Comparison of ENCODE assay signal across 9 cellular contexts in genomic region chr18:63316612-63317555, GRCh38. TPM values are rescaled to one million over a fixed set of nuclear protein-coding genes. Genes with fewer than 3 reads are reported as not detected.
A peak's percentile ranks its signal among the peaks of the same experiment; 100 is the strongest.
DNase-seq lines count a peak whose midpoint lies in the region; ATAC-seq, FAIRE-seq and TF ChIP-seq lines count a peak whose summit lies in the region.
"Had no signal": no experiment of that assay in that cellular context is flagged by ENCODE, and none has a peak within 500 bp of the region (broad histone marks: within the 10 kb centered on the region; RNA-seq: fewer than 3 reads in every experiment).

No MANE protein-coding gene starts in this region.

- no peak for ATAC-seq in activated CD4-positive, alpha-beta T cell treated with anti-CD3 and anti-CD28 coated beads for 36 hours

- H3K9me3 ChIP-seq in endothelial cell of umbilical vein (replicated peaks; ENCODE audit: control insufficient read depth, insufficient read depth, low read length), result no peaks in the 10 kb centered on the region
- no peaks in the 10 kb centered on the region for H3K9me3 ChIP-seq in subcutaneous abdominal adipose tissue (ENCODE audit: control insufficient read depth in 5 of 5, low read length in 5 of 5)
- H3K9me3 ChIP-seq in mammary epithelial cell (replicated peaks; ENCODE audit: insufficient read depth, low read length), result no peaks in the 10 kb centered on the region

- dilution Hi-C loops in endothelial cell of umbilical vein (cut with MboI; ENCODE audit: extremely low pct_ligation_motif_present, low sequenced_read_pairs) (no loop called here), mammary epithelial cell (cut with HindIII; ENCODE audit: low sequenced_read_pairs) (no loop called here)

- peaks cover 42% of the 10 kb centered on the region for H3K4me1 Mint-ChIP-seq in activated CD4-positive, alpha-beta T cell treated with anti-CD3 and anti-CD28 coated beads for 36 hours

- H4K20me1 ChIP-seq in endothelial cell of umbilical vein (replicated peaks; ENCODE audit: control insufficient read depth, extremely low read depth, insufficient read depth, low read length), result no peaks in the 10 kb centered on the region
- H4K20me1 ChIP-seq in mammary epithelial cell (ENCODE audit: insufficient read depth, low read length), result peaks cover 2% of the 10 kb centered on the region

- H3K9me3 Mint-ChIP-seq in activated CD4-positive, alpha-beta T cell treated with anti-CD3 and anti-CD28 coated beads for 36 hours (ENCODE audit: low read depth), result no peaks in the 10 kb centered on the region

- BruUV-seq in endothelial cell of umbilical vein (replicated peaks; lab: Mats Ljungman, UMichigan), result no TSS peak
- no TSS peak for BruUV-seq in mammary epithelial cell (replicated peaks; lab: Mats Ljungman, UMichigan)

- H3K4me1 ChIP-seq in endothelial cell of umbilical vein (ENCODE audit: control insufficient read depth, extremely low read depth, insufficient read depth, low read length) (peaks cover 20% of the 10 kb centered on the region), subcutaneous abdominal adipose tissue (ENCODE audit: control insufficient read depth in 5 of 5, insufficient read depth in 5 of 5, low read length in 5 of 5) (peaks cover 0 to 70% (median 66%) of the 10 kb centered on the region in 5 donors), mammary epithelial cell (ENCODE audit: insufficient read depth, low read length) (peaks cover 10% of the 10 kb centered on the region)

- in situ Hi-C loops in mammary epithelial cell (cut with MboI; ENCODE audit: low sequenced_read_pairs in 2 of 2), result loop anchor here in 1 of 2 donors (10.0 kb wide), 2 partner anchors 182 to 302 kb away; no protein-coding TSS in a partner anchor

- H3K79me2 ChIP-seq in endothelial cell of umbilical vein (ENCODE audit: control insufficient read depth, insufficient read depth, low read length), result no peaks in the 10 kb centered on the region
- no peaks in the 10 kb centered on the region for H3K79me2 ChIP-seq in mammary epithelial cell (ENCODE audit: insufficient read depth, low read length)

- H3K27me3 Mint-ChIP-seq in activated CD4-positive, alpha-beta T cell treated with anti-CD3 and anti-CD28 coated beads for 36 hours, result no peaks in the 10 kb centered on the region

- FAIRE-seq in endothelial cell of umbilical vein (lab: Jason Lieb, UNC), result no peak

- TF ChIP-seq CTCF in endothelial cell of umbilical vein (IDR thresholded peaks at IDR 0.05; ENCODE audit: extremely low read depth in 1 of 2, insufficient read depth in 1 of 2, low read depth in 1 of 2, low read length in 2 of 2) (no peak), mammary epithelial cell (conservative IDR thresholded peaks at IDR 0.05 in 1 of 2, IDR thresholded peaks at IDR 0.05 in 1 of 2; ENCODE audit: extremely low read depth in 1 of 2, insufficient read depth in 1 of 2, low read depth in 1 of 2, low read length in 2 of 2) (no peak)

- intact Hi-C loops in activated CD4-positive, alpha-beta T cell treated with anti-CD3 and anti-CD28 coated beads for 36 hours (cut with DNase I, micrococcal nuclease), result loop anchor here in 1 of 2 experiments (5.0 kb wide), 1 partner anchor 120 kb away; no protein-coding TSS in a partner anchor
- intact Hi-C loops in endothelial cell of umbilical vein (cut with micrococcal nuclease) (loop anchor here (10.0 kb wide), 1 partner anchor 722 kb away; no protein-coding TSS in a partner anchor), mammary epithelial cell (cut with micrococcal nuclease) (no loop called here)

- CTCF ChIA-PET in activated CD4-positive, alpha-beta T cell treated with anti-CD3 and anti-CD28 coated beads for 36 hours (lab: Charles Lee), result interaction anchor here (0.6 to 3.9 kb wide), 42 partner anchors 10 to 602 kb away, joined by 3 to 60 read pairs (median 6); partner anchors contain the start of genes PHLPP1 and VPS4B
- CTCF ChIA-PET in endothelial cell of umbilical vein (lab: Charles Lee), result interaction anchor here (1.3 to 3.9 kb wide), 3 partner anchors 10 to 299 kb away, joined by 5 to 30 read pairs (median 5); no protein-coding TSS in a partner anchor
- CTCF ChIA-PET in mammary epithelial cell (lab: Charles Lee; ENCODE audit: low non-redundant PET), result no interaction called here

- H3K36me3 Mint-ChIP-seq in activated CD4-positive, alpha-beta T cell treated with anti-CD3 and anti-CD28 coated beads for 36 hours (ENCODE audit: low read depth), result peaks cover 59% of the 10 kb centered on the region

- H3K27ac ChIP-seq in endothelial cell of umbilical vein (ENCODE audit: insufficient read depth, low read depth, low read length), result no peak overlapping the region
- H3K27ac ChIP-seq in subcutaneous abdominal adipose tissue (ENCODE audit: low read depth, low read length), result peak overlapping the region; percentile 95
- no peak overlapping the region for H3K27ac ChIP-seq in mammary epithelial cell (ENCODE audit: insufficient read depth, low read depth, low read length)

- no peak for TF ChIP-seq POLR2A in endothelial cell of umbilical vein (IDR thresholded peaks at IDR 0.05; ENCODE audit: low read depth, low read length)

- no peak overlapping the region for H3K4me3 ChIP-seq in endothelial cell of umbilical vein (replicated peaks in 1 of 3; ENCODE audit: insufficient read depth in 1 of 3, low read depth in 1 of 3, low read length in 3 of 3)
- H3K4me3 ChIP-seq in subcutaneous abdominal adipose tissue (ENCODE audit: low read depth in 1 of 5, low read length in 5 of 5), result peak overlapping the region; percentile 78 to 94 (median 89)
- no peak overlapping the region for H3K4me3 ChIP-seq in mammary epithelial cell (replicated peaks in 1 of 3; ENCODE audit: insufficient read depth in 1 of 3, low read depth in 2 of 3, low read length in 3 of 3)

- H2AFZ ChIP-seq in endothelial cell of umbilical vein (ENCODE audit: low read depth, low read length) (no peak overlapping the region), mammary epithelial cell (ENCODE audit: low read depth, low read length) (no peak overlapping the region)

- POLR2A ChIA-PET in activated CD4-positive, alpha-beta T cell treated with anti-CD3 and anti-CD28 coated beads for 36 hours (lab: Charles Lee), result interaction anchor here (0.5 to 1.4 kb wide), 2 partner anchors 147 to 156 kb away, joined by 3 to 5 read pairs; no protein-coding TSS in a partner anchor
- POLR2A ChIA-PET in endothelial cell of umbilical vein (lab: Charles Lee), result no interaction called here

- H3K36me3 ChIP-seq in endothelial cell of umbilical vein (ENCODE audit: control insufficient read depth in 2 of 2, extremely low read depth in 1 of 2, insufficient read depth in 2 of 2, low read length in 2 of 2) (no peaks in the 10 kb centered on the region), subcutaneous abdominal adipose tissue (ENCODE audit: control insufficient read depth in 5 of 5, insufficient read depth in 5 of 5, low read length in 5 of 5) (no peaks in the 10 kb centered on the region), mammary epithelial cell (ENCODE audit: insufficient read depth, low read length) (no peaks in the 10 kb centered on the region)

- no peak for DNase-seq in activated CD4-positive, alpha-beta T cell treated with anti-CD3 and anti-CD28 coated beads for 36 hours
- DNase-seq in activated CD4-positive, alpha-beta T cell treated with anti-CD3 and anti-CD28 coated beads, Interleukin-2, amount 50 U/mL, for 48 hours, result no peak
- DNase-seq in NCI-H1048 (lab: John Stamatoyannopoulos, UW), result peak; percentile 63
- no peak for DNase-seq in endothelial cell of umbilical vein (ENCODE audit: low read depth, low spot score)
- DNase-seq in activated gamma-delta T cell (lab: John Stamatoyannopoulos, UW), result no peak
- DNase-seq in mammary epithelial cell, result no peak
- no peak for DNase-seq in SK-N-DZ (ENCODE audit: low spot score)
- DNase-seq: mesenchymal stem cell had no signal

- H3K27me3 ChIP-seq in endothelial cell of umbilical vein (ENCODE audit: control insufficient read depth in 2 of 2, insufficient read depth in 2 of 2, low read length in 2 of 2) (peaks cover 0 to 9% of the 10 kb centered on the region in 2 experiments), subcutaneous abdominal adipose tissue (ENCODE audit: control insufficient read depth in 5 of 5, insufficient read depth in 4 of 5, low read length in 5 of 5) (no peaks in the 10 kb centered on the region), mammary epithelial cell (ENCODE audit: insufficient read depth, low read length) (peaks cover 4% of the 10 kb centered on the region)

- H3K9ac ChIP-seq in endothelial cell of umbilical vein (replicated peaks; ENCODE audit: extremely low read depth, insufficient read depth, low read length) (no peak overlapping the region), subcutaneous abdominal adipose tissue (ENCODE audit: low read length in 5 of 5) (peak overlapping the region; percentile 19 to 89 (median 82)), mammary epithelial cell (ENCODE audit: insufficient read depth, low read length) (no peak overlapping the region)

- H3K4me2 ChIP-seq in endothelial cell of umbilical vein (ENCODE audit: insufficient read depth, low read length) (peak overlapping the region; percentile 8), mammary epithelial cell (ENCODE audit: insufficient read depth, low read depth, low read length) (no peak overlapping the region)

- WGBS in mammary epithelial cell (ENCODE audit: low coverage, missing lambda C conversion rate), result 67% methylated on average over 4 of the region's 4 CpGs

- no peaks in the 10 kb centered on the region for H3K9me1 ChIP-seq in endothelial cell of umbilical vein (replicated peaks; ENCODE audit: control insufficient read depth, extremely low read depth, insufficient read depth, low read length)

- peak overlapping the region; percentile 92 for H3K27ac Mint-ChIP-seq in activated CD4-positive, alpha-beta T cell treated with anti-CD3 and anti-CD28 coated beads for 36 hours

- H3K4me3 Mint-ChIP-seq in activated CD4-positive, alpha-beta T cell treated with anti-CD3 and anti-CD28 coated beads for 36 hours, result peak overlapping the region; percentile 98

RNA-seq across cellular contexts. Expression of gene BCL2, which starts 2.7 kb away (rescaled TPM):
- 10 to 100 TPM; 66.0 to 88.9 TPM for total RNA-seq in activated CD4-positive, alpha-beta T cell treated with anti-CD3 and anti-CD28 coated beads for 36 hours
- 3.8 and 5.0 TPM in 2 replicates for total RNA-seq in endothelial cell of umbilical vein
- polyA plus RNA-seq in endothelial cell of umbilical vein, result 0.35 and 0.45 TPM in 2 replicates
- 0.52 and 0.61 TPM in 2 replicates for polyA plus RNA-seq in endothelial cell of umbilical vein (2011; cell fraction: cytosol; rRNA removed)
- polyA plus RNA-seq in endothelial cell of umbilical vein (2011; cell fraction: nucleus; rRNA removed), result 0.85 and 1.2 TPM in 2 replicates
- 0.63 and 0.94 TPM in 2 replicates for polyA plus RNA-seq in endothelial cell of umbilical vein (2012)
- 2.1 and 2.2 TPM in 2 replicates for polyA minus RNA-seq in endothelial cell of umbilical vein
- 4.8 TPM for polyA minus RNA-seq in endothelial cell of umbilical vein (2011; cell fraction: cytosol; rRNA and poly(A)+ RNA removed)
- 4.5 and 5.2 TPM in 2 replicates for polyA minus RNA-seq in endothelial cell of umbilical vein (2011; cell fraction: nucleus; rRNA and poly(A)+ RNA removed)
- total RNA-seq in mammary epithelial cell, result 1 to 10 TPM in 1 of 2 donors, under 1 TPM in 1; 0.83 to 1.6 TPM
- polyA plus RNA-seq in mammary epithelial cell, result 0.37 TPM
- 0.67 TPM for polyA minus RNA-seq in mammary epithelial cell
- polyA plus RNA-seq in SK-N-DZ (2014; cell fraction: cytosol; rRNA removed), result 16.1 and 17.4 TPM in 2 replicates
- polyA plus RNA-seq in SK-N-DZ (2014; cell fraction: nucleus; rRNA removed), result 6.6 and 7.0 TPM in 2 replicates

RNA-seq across cellular contexts. Expression of gene KDSR, which starts 50.1 kb away (rescaled TPM):
- total RNA-seq in activated CD4-positive, alpha-beta T cell treated with anti-CD3 and anti-CD28 coated beads for 36 hours, result 10 to 100 TPM; 72.6 to 78.6 TPM
- 40.6 and 43.1 TPM in 2 replicates for total RNA-seq in endothelial cell of umbilical vein
- 11.1 and 17.1 TPM in 2 replicates for polyA plus RNA-seq in endothelial cell of umbilical vein
- 19.8 and 20.7 TPM in 2 replicates for polyA plus RNA-seq in endothelial cell of umbilical vein (2011; cell fraction: cytosol; rRNA removed)
- polyA plus RNA-seq in endothelial cell of umbilical vein (2011; cell fraction: nucleus; rRNA removed), result 19.6 and 23.8 TPM in 2 replicates
- 27.6 and 33.5 TPM in 2 replicates for polyA plus RNA-seq in endothelial cell of umbilical vein (2012)
- polyA minus RNA-seq in endothelial cell of umbilical vein, result 39.5 and 42.8 TPM in 2 replicates
- 34.7 TPM for polyA minus RNA-seq in endothelial cell of umbilical vein (2011; cell fraction: cytosol; rRNA and poly(A)+ RNA removed)
- polyA minus RNA-seq in endothelial cell of umbilical vein (2011; cell fraction: nucleus; rRNA and poly(A)+ RNA removed), result 34.2 and 40.8 TPM in 2 replicates
- 100 to 1,000 TPM in 1 of 2 donors, 10 to 100 TPM in 1; 65.7 to 101 TPM for total RNA-seq in mammary epithelial cell
- 61.5 TPM for polyA plus RNA-seq in mammary epithelial cell
- polyA minus RNA-seq in mammary epithelial cell, result 126 TPM
- 11.3 and 21.7 TPM in 2 replicates for polyA plus RNA-seq in SK-N-DZ (2014; cell fraction: cytosol; rRNA removed)
- polyA plus RNA-seq in SK-N-DZ (2014; cell fraction: nucleus; rRNA removed), result 7.9 and 13.6 TPM in 2 replicates

Comparison
In these comparisons a context has a peak if more than half of its experiments do, and no peak if none do; other contexts are left out.
1. H3K4me3 ChIP-seq: peak in subcutaneous abdominal adipose tissue (5 of 5); none in endothelial cell of umbilical vein (0 of 3) and mammary epithelial cell (0 of 3).
2. H3K9ac ChIP-seq: peak in subcutaneous abdominal adipose tissue (5 of 5); none in endothelial cell of umbilical vein (single experiment) and mammary epithelial cell (single experiment).
3. RNA of gene BCL2, which starts 2.7 kb away (total RNA-seq): 66.0 to 88.9 TPM in activated CD4-positive, alpha-beta T cell treated with anti-CD3 and anti-CD28 coated beads for 36 hours; 3.8 to 5.0 TPM in endothelial cell of umbilical vein and 0.83 to 1.6 TPM in mammary epithelial cell; every median in the first group is over 10 times any median in the second.